In genomic region chr12:60266381-60266852, GRCh38 we compare ENCODE assay signal across 13 cellular contexts.
A peak's percentile ranks its signal among the peaks of the same experiment; 100 is the strongest.
DNase-seq lines count a peak whose midpoint lies in the region; ATAC-seq, FAIRE-seq and TF ChIP-seq lines count a peak whose summit lies in the region.
"Had no signal": no experiment of that assay in that cellular context is flagged by ENCODE, and none has a peak within 500 bp of the region (broad histone marks: within the 10 kb centered on the region; RNA-seq: fewer than 3 reads in every experiment).

No MANE protein-coding gene starts in this region.

- in situ Hi-C loops in astrocyte of the spinal cord (cut with HindIII; ENCODE audit: low sequenced_read_pairs), result no loop called here

- H3K4me3 ChIP-seq in AG04449 (ENCODE audit: low read depth, low read length) (no peak overlapping the region), astrocyte of the spinal cord (ENCODE audit: low read depth, low read length) (no peak overlapping the region), colonic mucosa (no peak overlapping the region)
- H3K4me3 ChIP-seq: BLaER1 had no signal

- CTCF ChIA-PET in AG04449 (lab: Yijun Ruan, JAX), result no interaction called here

- FAIRE-seq in HTR-8/SVneo (lab: Jason Lieb, UNC), result no peak

- no peaks in the 10 kb centered on the region for H3K27me3 ChIP-seq in colonic mucosa
- H3K27me3 ChIP-seq: BLaER1 had no signal

- no peaks in the 10 kb centered on the region for H3K9me3 ChIP-seq in colonic mucosa

- no peaks in the 10 kb centered on the region for H3K4me1 ChIP-seq in colonic mucosa
- H3K4me1 ChIP-seq: BLaER1 had no signal

- H3K9ac ChIP-seq in colonic mucosa (ENCODE audit: low read depth in 2 of 2, low read length in 2 of 2), result no peak overlapping the region
- H3K9ac ChIP-seq: BLaER1 had no signal

- no peak for ATAC-seq in left cardiac atrium
- ATAC-seq: activated CD8-positive, alpha-beta memory T cell treated with anti-CD3 and anti-CD28 coated beads, Interleukin-2, amount 10 ng/mL, durations not matched to agents 7 days and 5 days had no signal

- TF ChIP-seq CTCF in AG04449 (IDR thresholded peaks at IDR 0.05; ENCODE audit: insufficient read depth, low read length, missing control alignments) (no peak), astrocyte of the spinal cord (IDR thresholded peaks at IDR 0.05; ENCODE audit: low read depth, low read length) (no peak), colonic mucosa (IDR thresholded peaks at IDR 0.05) (no peak)

- POLR2A ChIA-PET in AG04449 (lab: Yijun Ruan, JAX), result no interaction called here

- DNase-seq in AG04449 (ENCODE audit: low read depth, low spot score) (peak; percentile 55), HTR-8/SVneo (ENCODE audit: insufficient read length, low spot score) (peak; percentile 13), astrocyte of the spinal cord (ENCODE audit: low read depth, low spot score) (peak; percentile 85), iris pigment epithelial cell (ENCODE audit: low read depth) (peak; percentile 91), GM19238 (ENCODE audit: insufficient read length, low spot score) (no peak), left cardiac atrium (no peak), colonic mucosa (no peak)
- DNase-seq in activated CD4-positive, alpha-beta T cell treated with anti-CD3 and anti-CD28 coated beads, Interleukin-2, amount 50 U/mL, for 4 hours, result no peak
- DNase-seq: activated CD8-positive, alpha-beta memory T cell treated with anti-CD3 and anti-CD28 coated beads, Interleukin-2, amount 10 ng/mL, durations not matched to agents 7 days and 5 days; activated naive CD8-positive, alpha-beta T cell treated with anti-CD3 and anti-CD28 coated beads, Interleukin-2, amount 10 ng/mL, durations not matched to agents 7 days and 5 days; NCI-H2029 treated with DMSO at 0.1 percent for 48 hours; T1000 had no signal

- H3K27ac ChIP-seq in colonic mucosa, result no peak overlapping the region
- H3K27ac ChIP-seq: BLaER1 had no signal

- H3K36me3 ChIP-seq in colonic mucosa, result no peaks in the 10 kb centered on the region
- H3K36me3 ChIP-seq: BLaER1 had no signal

- intact Hi-C loops in left cardiac atrium (cut with DNase I) (no loop called here), colonic mucosa (cut with DNase I) (no loop called here)

Comparison
In these comparisons a context has a peak if more than half of its experiments do, and no peak if none do; other contexts are left out.
1. DNase-seq: peak in AG04449 (single experiment), HTR-8/SVneo (single experiment), astrocyte of the spinal cord (single experiment) and iris pigment epithelial cell (single experiment); none in GM19238 (single experiment), left cardiac atrium (single experiment), activated CD4-positive, alpha-beta T cell treated with anti-CD3 and anti-CD28 coated beads, Interleukin-2, amount 50 U/mL, for 4 hours (0 of 2) and colonic mucosa (single experiment).